Comparison of ENCODE assay signal across 8 cellular contexts in genomic region chr19:797528-798414, GRCh38. TPM values are rescaled to one million over a fixed set of nuclear protein-coding genes. Genes with fewer than 3 reads are reported as not detected.
DNase-seq lines count a peak whose midpoint lies in the region; ATAC-seq and TF ChIP-seq lines count a peak whose summit lies in the region.

No MANE protein-coding gene starts in this region.

- peak overlapping the region; percentile 72 for H3K27ac Mint-ChIP-seq in chondrocyte (ENCODE audit: unreplicated experiment)

- H3K4me1 Mint-ChIP-seq in chondrocyte (ENCODE audit: low read depth): peaks cover 38% of the 10 kb centered on the region

- peaks cover 36% of the 10 kb centered on the region for H3K4me1 ChIP-seq in ACC112 (ENCODE audit: control insufficient read depth, insufficient read depth, low read length, unreplicated experiment)

- H3K27ac ChIP-seq in ACC112 (ENCODE audit: low read depth, low read length) (peak overlapping the region; percentile 95), layer of hippocampus (ENCODE audit: low read depth, low read length) (peak overlapping the region; percentile 89)

- TF ChIP-seq CTCF in chondrocyte (IDR thresholded peaks at IDR 0.05): no peak

- no peaks in the 10 kb centered on the region for H3K9me3 Mint-ChIP-seq in chondrocyte (ENCODE audit: low read depth)

- H3K4me3 Mint-ChIP-seq in chondrocyte (ENCODE audit: unreplicated experiment): peak overlapping the region; percentile 81

- no peak overlapping the region for H2AFZ ChIP-seq in ACC112 (ENCODE audit: low read length, unreplicated experiment)

- peaks cover 50% of the 10 kb centered on the region for H3K79me2 ChIP-seq in ACC112 (ENCODE audit: control insufficient read depth, insufficient read depth, low read length, unreplicated experiment)

- no peaks in the 10 kb centered on the region for H3K27me3 Mint-ChIP-seq in chondrocyte (ENCODE audit: low read depth)

- H3K36me3 Mint-ChIP-seq in chondrocyte (ENCODE audit: low read depth): peaks cover 10% of the 10 kb centered on the region

- H3K36me3 ChIP-seq in ACC112 (ENCODE audit: insufficient read depth, low read length): peaks cover 7% of the 10 kb centered on the region; the same call in 1 of the 2 replicates

- H3K27me3 ChIP-seq in ACC112 (ENCODE audit: insufficient read depth, low read length): no peaks in the 10 kb centered on the region
- H3K27me3 ChIP-seq in layer of hippocampus (ENCODE audit: control insufficient read depth, insufficient read depth, low read length): no peaks in the 10 kb centered on the region

- DNase-seq in NCI-H2227 treated with DMSO at 0.1 percent for 48 hours (lab: John Stamatoyannopoulos, UW) (peak; percentile 60), chondrocyte (ENCODE audit: low spot score) (peak; percentile 95)
- peak; percentile 77 to 82 for DNase-seq in activated CD4-positive, alpha-beta T cell treated with anti-CD3 and anti-CD28 coated beads for 24 hours (ENCODE audit: low read depth in 2 of 2)
- peak; percentile 65 to 72 for DNase-seq in stimulated activated CD4-positive, alpha-beta T cell treated with anti-CD3 and anti-CD28 coated beads, Interleukin-1b, Interleukin-23, amount 100 ng/mL, for 1 hour (ENCODE audit: low read depth in 2 of 2)

- ATAC-seq in GM18868 (IDR thresholded peaks at IDR 0.05; ENCODE audit: unreplicated experiment) (peak; percentile 34), HG03135 (IDR thresholded peaks at IDR 0.05; ENCODE audit: unreplicated experiment) (peak; percentile 34)

- H3K4me3 ChIP-seq in ACC112 (ENCODE audit: low read depth, low read length): peak overlapping the region; percentile 95

RNA-seq across cellular contexts. Expression of gene PTBP1, which starts 0.5 kb away (rescaled TPM):
- total RNA-seq in chondrocyte: 281 to 343 TPM (median 285 TPM) in 3 replicates

RNA-seq across cellular contexts. Expression of gene PLPPR3, which starts 24.0 kb away (rescaled TPM):
- total RNA-seq in chondrocyte: 5.4 to 6.8 TPM (median 6.0 TPM) in 3 replicates

RNA-seq across cellular contexts. Expression of gene AZU1, which starts 29.9 kb away (rescaled TPM):
- 0.37 to 0.51 TPM in 2 of 3 replicates, not detected in the other for total RNA-seq in chondrocyte

RNA-seq across cellular contexts. Expression of gene PRTN3, which starts 43.0 kb away (rescaled TPM):
- not detected in 3 replicates for total RNA-seq in chondrocyte

RNA-seq across cellular contexts. Expression of gene MISP, which starts 46.9 kb away (rescaled TPM):
- 1.5 to 2.2 TPM (median 1.6 TPM) in 3 replicates for total RNA-seq in chondrocyte

Comparison
In these comparisons a context has a peak if more than half of its experiments do, and no peak if none do; other contexts are left out.
1. Peak in every context shown above with its lines: DNase-seq, ATAC-seq, H3K4me3 ChIP-seq and H3K27ac ChIP-seq.